In genomic region chr3:25080461-25080860, GRCh38 we compare ENCODE assay signal across 22 cellular contexts.
"Had no signal": no experiment of that assay in that cellular context is flagged by ENCODE, and none has a peak within 500 bp of the region (broad histone marks: within the 10 kb centered on the region; RNA-seq: fewer than 3 reads in every experiment).

No MANE protein-coding gene starts in this region.

- H3K27ac ChIP-seq: ascending aorta, coronary artery, esophagus squamous epithelium, lower lobe of right lung, spleen, thoracic aorta, vagina, WERI-Rb-1 had no signal

- H3K4me3 Mint-ChIP-seq: activated CD4-positive, alpha-beta T cell treated with anti-CD3 and anti-CD28 coated beads, Interleukin-2, amount 10 ng/mL, durations not matched to agents 7 days and 5 days; activated CD8-positive, alpha-beta T cell treated with anti-CD3 and anti-CD28 coated beads, Interleukin-2, amount 10 ng/mL, durations not matched to agents 7 days and 5 days; activated T-cell treated with anti-CD3 and anti-CD28 coated beads, Interleukin-2, amount 50 U/mL, for 24 hours; activated T-helper 17 cell treated with anti-CD3 and anti-CD28 coated beads, Interleukin-2, amount 50 U/mL, for 72 hours; naive B cell; neural crest cell; T-helper 2 cell treated with Interferon-gamma antibody and Interleukin-4, amounts not matched to agents 5 μg/mL and 100 μg/mL, for 36 hours; type B pancreatic cell had no signal

- H3K27ac Mint-ChIP-seq: activated CD4-positive, alpha-beta T cell treated with anti-CD3 and anti-CD28 coated beads, Interleukin-2, amount 10 ng/mL, durations not matched to agents 7 days and 5 days; activated CD8-positive, alpha-beta T cell treated with anti-CD3 and anti-CD28 coated beads, Interleukin-2, amount 10 ng/mL, durations not matched to agents 7 days and 5 days; activated naive CD4-positive, alpha-beta T cell treated with anti-CD3 and anti-CD28 coated beads, Interleukin-2, amount 50 U/mL, for 72 hours; activated T-cell treated with anti-CD3 and anti-CD28 coated beads, Interleukin-2, amount 50 U/mL, for 24 hours; activated T-helper 17 cell treated with anti-CD3 and anti-CD28 coated beads, Interleukin-2, amount 50 U/mL, for 72 hours; naive B cell; T-helper 2 cell treated with Interferon-gamma antibody and Interleukin-4, amounts not matched to agents 5 μg/mL and 100 μg/mL, for 36 hours; type B pancreatic cell had no signal

- H3K9me3 ChIP-seq: ascending aorta, esophagus squamous epithelium, lower lobe of right lung, thoracic aorta, vagina had no signal

- H3K36me3 ChIP-seq: ascending aorta, esophagus squamous epithelium, lower lobe of right lung, spleen, thoracic aorta, vagina, WERI-Rb-1 had no signal

- ATAC-seq: activated CD8-positive, alpha-beta T cell treated with anti-CD3 and anti-CD28 coated beads, Interleukin-2, amount 10 ng/mL, durations not matched to agents 7 days and 5 days; activated naive CD4-positive, alpha-beta T cell treated with anti-CD3 and anti-CD28 coated beads, Interleukin-2, amount 50 U/mL, for 72 hours; activated T-helper 17 cell treated with anti-CD3 and anti-CD28 coated beads, Interleukin-2, amount 50 U/mL, for 72 hours; lower lobe of right lung had no signal

- H3K36me3 Mint-ChIP-seq: activated naive CD4-positive, alpha-beta T cell treated with anti-CD3 and anti-CD28 coated beads, Interleukin-2, amount 50 U/mL, for 72 hours; naive B cell had no signal

- H3K9me3 Mint-ChIP-seq: activated CD4-positive, alpha-beta T cell treated with anti-CD3 and anti-CD28 coated beads, Interleukin-2, amount 10 ng/mL, durations not matched to agents 7 days and 5 days; T-helper 2 cell treated with Interferon-gamma antibody and Interleukin-4, amounts not matched to agents 5 μg/mL and 100 μg/mL, for 36 hours had no signal

- H3K27me3 ChIP-seq: ascending aorta, esophagus squamous epithelium, spleen, vagina had no signal

- H3K4me3 ChIP-seq: ascending aorta, coronary artery, esophagus squamous epithelium, lower lobe of right lung, spleen, thoracic aorta, vagina had no signal

- H3K27me3 Mint-ChIP-seq: activated CD4-positive, alpha-beta T cell treated with anti-CD3 and anti-CD28 coated beads, Interleukin-2, amount 10 ng/mL, durations not matched to agents 7 days and 5 days; activated T-cell treated with anti-CD3 and anti-CD28 coated beads, Interleukin-2, amount 50 U/mL, for 24 hours; activated T-helper 17 cell treated with anti-CD3 and anti-CD28 coated beads, Interleukin-2, amount 50 U/mL, for 72 hours; naive B cell had no signal

- H3K4me1 Mint-ChIP-seq: activated CD4-positive, alpha-beta T cell treated with anti-CD3 and anti-CD28 coated beads, Interleukin-2, amount 10 ng/mL, durations not matched to agents 7 days and 5 days; activated T-helper 17 cell treated with anti-CD3 and anti-CD28 coated beads, Interleukin-2, amount 50 U/mL, for 72 hours; naive B cell had no signal

- H3K4me1 ChIP-seq: ascending aorta, esophagus squamous epithelium, lower lobe of right lung, spleen, vagina had no signal

- DNase-seq: activated CD4-positive, alpha-beta T cell treated with anti-CD3 and anti-CD28 coated beads, Interleukin-2, amount 10 ng/mL, durations not matched to agents 7 days and 5 days; activated CD4-positive, CD25-positive, alpha-beta regulatory T cell treated with anti-CD3 and anti-CD28 coated beads, Interleukin-2, amount 50 U/mL, for 72 hours; activated CD8-positive, alpha-beta T cell treated with anti-CD3 and anti-CD28 coated beads, Interleukin-2, amount 10 ng/mL, durations not matched to agents 7 days and 5 days; activated T-cell treated with anti-CD3 and anti-CD28 coated beads, Interleukin-2, amount 50 U/mL, for 24 hours; esophagus squamous epithelium; kidney; lower lobe of right lung; naive B cell; occipital lobe; spleen; stimulated activated CD4-positive, alpha-beta T cell treated with anti-CD3 and anti-CD28 coated beads, Interleukin-4, amount 100 ng/mL, for 24 hours; stimulated activated naive CD4-positive, alpha-beta T cell treated with Interleukin-2 at 50 U/mL for 16 hours; WERI-Rb-1 had no signal
